ENCODE assay signal across 8 cellular contexts in genomic region chr19:27793644-27794443, GRCh38.
A peak's percentile ranks its signal among the peaks of the same experiment; 100 is the strongest.
DNase-seq lines count a peak whose midpoint lies in the region; ATAC-seq and TF ChIP-seq lines count a peak whose summit lies in the region.

No MANE protein-coding gene starts in this region.

- peaks cover 0 to 19% (median 3%) of the 10 kb centered on the region in 4 donors for H3K4me1 ChIP-seq in Peyer's patch

- DNase-seq in DMS79 (lab: John Stamatoyannopoulos, UW) (peak; percentile 89), KG1 (lab: John Stamatoyannopoulos, UW) (peak; percentile 75), Peyer's patch (peak; percentile 94 to 98 (median 96)), fibroblast of gingiva (ENCODE audit: low read depth) (peak; percentile 95), naive B cell (peak; percentile 89)
- peak; percentile 89 for DNase-seq in activated T-helper 1 cell treated with anti-CD3 and anti-CD28 coated beads, Interleukin-12 subunit alpha, Interleukin-12 subunit beta, Interleukin-2, Interleukin-4 antibody, amounts not matched to agents 30 ng/mL and 10 ng/mL and 1 ng/mL, durations not matched to agents 14 hours and 24 hours and 36 hours (ENCODE audit: low spot score)
- DNase-seq in stimulated activated effector memory CD8-positive, alpha-beta T cell treated with anti-CD3 and anti-CD28 coated beads, Interleukin-12 subunit alpha, Interleukin-12 subunit beta, amount 100 ng/mL, for 72 hours (ENCODE audit: low spot score in 2 of 2): peak; percentile 74 to 91

- H3K9me3 Mint-ChIP-seq in activated T-helper 1 cell treated with anti-CD3 and anti-CD28 coated beads, Interleukin-12 subunit alpha, Interleukin-12 subunit beta, Interleukin-2, Interleukin-4 antibody, amounts not matched to agents 30 ng/mL and 10 ng/mL and 1 ng/mL, durations not matched to agents 14 hours and 24 hours and 36 hours: peaks cover 9% of the 10 kb centered on the region
- H3K9me3 Mint-ChIP-seq in naive B cell: no peaks in the 10 kb centered on the region
- no peaks in the 10 kb centered on the region for H3K9me3 Mint-ChIP-seq in stimulated activated effector memory CD8-positive, alpha-beta T cell treated with anti-CD3 and anti-CD28 coated beads, Interleukin-12 subunit alpha, Interleukin-12 subunit beta, amount 100 ng/mL, for 72 hours

- peak in 2 of 6 experiments; percentile 3 to 22 for TF ChIP-seq CTCF in Peyer's patch (IDR thresholded peaks at IDR 0.05)

- peak overlapping the region; percentile 76 to 93 (median 87) for H3K27ac ChIP-seq in Peyer's patch

- H3K4me3 ChIP-seq in Peyer's patch: peak overlapping the region; percentile 57 to 81 (median 72)

- H3K4me1 Mint-ChIP-seq in activated T-helper 1 cell treated with anti-CD3 and anti-CD28 coated beads, Interleukin-12 subunit alpha, Interleukin-12 subunit beta, Interleukin-2, Interleukin-4 antibody, amounts not matched to agents 30 ng/mL and 10 ng/mL and 1 ng/mL, durations not matched to agents 14 hours and 24 hours and 36 hours (ENCODE audit: low read depth): peaks cover 19% of the 10 kb centered on the region
- H3K4me1 Mint-ChIP-seq in naive B cell: peaks cover 23 to 40% (median 26%) of the 10 kb centered on the region in 3 donors
- H3K4me1 Mint-ChIP-seq in stimulated activated effector memory CD8-positive, alpha-beta T cell treated with anti-CD3 and anti-CD28 coated beads, Interleukin-12 subunit alpha, Interleukin-12 subunit beta, amount 100 ng/mL, for 72 hours: peaks cover 31% of the 10 kb centered on the region

- H3K4me3 Mint-ChIP-seq in activated T-helper 1 cell treated with anti-CD3 and anti-CD28 coated beads, Interleukin-12 subunit alpha, Interleukin-12 subunit beta, Interleukin-2, Interleukin-4 antibody, amounts not matched to agents 30 ng/mL and 10 ng/mL and 1 ng/mL, durations not matched to agents 14 hours and 24 hours and 36 hours: peak overlapping the region; percentile 100
- H3K4me3 Mint-ChIP-seq in naive B cell: peak overlapping the region; percentile 87 to 99 (median 95)
- H3K4me3 Mint-ChIP-seq in stimulated activated effector memory CD8-positive, alpha-beta T cell treated with anti-CD3 and anti-CD28 coated beads, Interleukin-12 subunit alpha, Interleukin-12 subunit beta, amount 100 ng/mL, for 72 hours: peak overlapping the region; percentile 91

- H3K27me3 Mint-ChIP-seq in activated T-helper 1 cell treated with anti-CD3 and anti-CD28 coated beads, Interleukin-12 subunit alpha, Interleukin-12 subunit beta, Interleukin-2, Interleukin-4 antibody, amounts not matched to agents 30 ng/mL and 10 ng/mL and 1 ng/mL, durations not matched to agents 14 hours and 24 hours and 36 hours (ENCODE audit: insufficient read depth): no peaks in the 10 kb centered on the region
- H3K27me3 Mint-ChIP-seq in naive B cell: no peaks in the 10 kb centered on the region

- peak; percentile 88 for ATAC-seq in GM21737 (IDR thresholded peaks at IDR 0.05; ENCODE audit: unreplicated experiment)
- peak; percentile 92 to 95 for ATAC-seq in naive B cell (ENCODE audit: low read depth in 2 of 2)
- peak; percentile 97 for ATAC-seq in stimulated activated effector memory CD8-positive, alpha-beta T cell treated with anti-CD3 and anti-CD28 coated beads, Interleukin-12 subunit alpha, Interleukin-12 subunit beta, amount 100 ng/mL, for 72 hours

- intact Hi-C loops in activated T-helper 1 cell treated with anti-CD3 and anti-CD28 coated beads, Interleukin-12 subunit alpha, Interleukin-12 subunit beta, Interleukin-2, Interleukin-4 antibody, amounts not matched to agents 30 ng/mL and 10 ng/mL and 1 ng/mL, durations not matched to agents 14 hours and 24 hours and 36 hours (cut with micrococcal nuclease): loop anchor here (1.0 kb wide), 1 partner anchor 1419 kb away; the partner anchor contains the start of gene UQCRFS1

- no peaks in the 10 kb centered on the region for H3K9me3 ChIP-seq in Peyer's patch

- peaks cover 19% of the 10 kb centered on the region for H3K36me3 Mint-ChIP-seq in activated T-helper 1 cell treated with anti-CD3 and anti-CD28 coated beads, Interleukin-12 subunit alpha, Interleukin-12 subunit beta, Interleukin-2, Interleukin-4 antibody, amounts not matched to agents 30 ng/mL and 10 ng/mL and 1 ng/mL, durations not matched to agents 14 hours and 24 hours and 36 hours (ENCODE audit: low read depth)
- H3K36me3 Mint-ChIP-seq in naive B cell: peaks cover 0 to 3% of the 10 kb centered on the region in 2 donors
- H3K36me3 Mint-ChIP-seq in stimulated activated effector memory CD8-positive, alpha-beta T cell treated with anti-CD3 and anti-CD28 coated beads, Interleukin-12 subunit alpha, Interleukin-12 subunit beta, amount 100 ng/mL, for 72 hours: peaks cover 21% of the 10 kb centered on the region

- peak; percentile 72 to 73 for TF ChIP-seq POLR2A in Peyer's patch (IDR thresholded peaks at IDR 0.05)

- no peaks in the 10 kb centered on the region for H3K36me3 ChIP-seq in Peyer's patch

- H3K27me3 ChIP-seq in Peyer's patch: no peaks in the 10 kb centered on the region

- peak overlapping the region; percentile 98 for H3K27ac Mint-ChIP-seq in activated T-helper 1 cell treated with anti-CD3 and anti-CD28 coated beads, Interleukin-12 subunit alpha, Interleukin-12 subunit beta, Interleukin-2, Interleukin-4 antibody, amounts not matched to agents 30 ng/mL and 10 ng/mL and 1 ng/mL, durations not matched to agents 14 hours and 24 hours and 36 hours
- peak overlapping the region; percentile 88 to 99 (median 94) for H3K27ac Mint-ChIP-seq in naive B cell
- H3K27ac Mint-ChIP-seq in stimulated activated effector memory CD8-positive, alpha-beta T cell treated with anti-CD3 and anti-CD28 coated beads, Interleukin-12 subunit alpha, Interleukin-12 subunit beta, amount 100 ng/mL, for 72 hours: peak overlapping the region; percentile 93

Comparison
In these comparisons a context has a peak if more than half of its experiments do, and no peak if none do; other contexts are left out.
1. Peak in every context shown above with its lines: DNase-seq, ATAC-seq, H3K4me3 ChIP-seq and H3K27ac ChIP-seq.